Comparison of ENCODE assay signal across 8 cellular contexts in the genomic region with DNA sequence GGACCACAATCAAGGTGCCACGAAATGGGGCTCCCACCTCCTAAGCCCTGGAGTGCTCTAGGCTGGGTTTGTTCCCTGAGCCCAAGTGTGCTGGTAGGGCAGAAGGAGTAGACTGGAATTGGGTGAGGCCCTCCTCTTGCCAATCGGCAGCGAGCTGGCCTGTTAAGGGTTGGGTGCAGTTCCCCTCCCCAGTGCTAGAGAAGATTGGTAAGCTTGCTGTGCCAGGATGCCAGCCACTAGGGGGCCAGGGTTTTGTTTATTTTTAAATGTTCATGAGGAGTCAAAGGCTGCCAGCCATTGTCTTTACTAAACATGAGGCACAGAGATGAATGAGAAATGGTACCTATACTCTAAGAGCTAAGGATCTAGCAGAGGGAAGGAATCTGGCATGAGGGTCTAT.
DNase-seq lines count a peak whose midpoint lies in the region; ATAC-seq, FAIRE-seq and TF ChIP-seq lines count a peak whose summit lies in the region.

No MANE protein-coding gene starts in this region.

- no peak overlapping the region for H3K9ac ChIP-seq in GM12878 (ENCODE audit: control insufficient read depth, insufficient read depth, low read length)

- POLR2A ChIA-PET in GM12878 (lab: Charles Lee), result interaction anchor here (0.5 to 0.6 kb wide), 2 partner anchors 123 to 151 kb away, joined by 4 to 6 read pairs; no protein-coding TSS in a partner anchor

- no peak for TF ChIP-seq POLR2A in GM12878 (IDR thresholded peaks at IDR 0.05; ENCODE audit: low read depth, low read length)

- H3K27me3 ChIP-seq in GM12878 (replicated peaks in 1 of 2; ENCODE audit: control insufficient read depth in 2 of 2, insufficient read depth in 2 of 2, low read length in 1 of 2), result peaks cover 0 to 5% of the 10 kb centered on the region in 2 experiments; a peak in 3 of 4 replicates

- no peak overlapping the region for H3K4me2 ChIP-seq in GM12878 (ENCODE audit: control insufficient read depth, insufficient read depth)

- RAD21 ChIA-PET in GM12878 (lab: Charles Lee; ENCODE audit: unreplicated experiment), result interaction anchor here (0.9 to 1.2 kb wide), 3 partner anchors 90 to 93 kb away, joined by 3 to 7 read pairs (median 4); no protein-coding TSS in a partner anchor

- H3K36me3 ChIP-seq in GM12878 (ENCODE audit: control insufficient read depth in 2 of 2, insufficient read depth in 2 of 2, low read length in 1 of 2), result no peaks in the 10 kb centered on the region

- H3K4me1 ChIP-seq in GM12878 (ENCODE audit: control insufficient read depth, insufficient read depth, low read length), result no peaks in the 10 kb centered on the region

- no peaks in the 10 kb centered on the region for H3K9me3 ChIP-seq in GM12878 (replicated peaks; ENCODE audit: control insufficient read depth, insufficient read depth, low read length)

- TF ChIP-seq CTCF in D721Med (IDR thresholded peaks at IDR 0.05; ENCODE audit: insufficient read depth, missing control alignments) (peak; percentile 27), GM12878 (IDR thresholded peaks at IDR 0.05 in 2 of 3, conservative IDR thresholded peaks at IDR 0.05 in 1 of 3; ENCODE audit: control insufficient read depth in 2 of 3, extremely low read depth in 1 of 3, insufficient read depth in 1 of 3, low read depth in 3 of 3, low read length in 3 of 3) (peak in 2 of 3 experiments; percentile 2 to 40; a peak in 2 of 6 replicates)

- intact Hi-C loops in GM12878 (cut with micrococcal nuclease; ENCODE audit: unreplicated experiment), result loop anchor here (2.0 kb wide), 1 partner anchor 93 kb away; no protein-coding TSS in a partner anchor

- CTCF ChIA-PET in GM12878 (lab: Yijun Ruan, JAX), result interaction anchor here (1.0 to 5.8 kb wide), 4 partner anchors 48 to 128 kb away, joined by 3 to 44 read pairs (median 4); no protein-coding TSS in a partner anchor

- SMC1A ChIA-PET in GM12878 (lab: Charles Lee; ENCODE audit: uncharacterized antibody, unreplicated experiment), result interaction anchor here (1.1 to 4.1 kb wide), 2 partner anchors 15 to 92 kb away, joined by 4 to 24 read pairs; no protein-coding TSS in a partner anchor

- no peak for TF ChIP-seq EP300 in GM12878 (IDR thresholded peaks at IDR 0.05; ENCODE audit: borderline replicate concordance in 1 of 2, control insufficient read depth in 1 of 2, low read depth in 2 of 2, low read length in 2 of 2)

- H3K4me3 ChIP-seq in GM12878, result no peak overlapping the region

- in situ Hi-C loops in KBM-7 (cut with MboI; ENCODE audit: low pct_unique_long_range_greater_than_20kb, low sequenced_read_pairs), result no loop called here
- in situ Hi-C loops in GM12878 (cut with MboI), result no loop called here

- no peak for TF ChIP-seq RAD21 in GM12878 (IDR thresholded peaks at IDR 0.05; ENCODE audit: insufficient read depth, low read depth, low read length)

- H4K20me1 ChIP-seq in GM12878 (ENCODE audit: control insufficient read depth, insufficient read depth), result no peaks in the 10 kb centered on the region

- WGBS in GM12878 (ENCODE audit: insufficient coverage, insufficient replicate concordance, low lambda C conversion rate, missing lambda C conversion rate), result 56% methylated on average over 3 of the region's 3 CpGs

- no TSS peak for BruUV-seq in GM12878 (replicated peaks; lab: Mats Ljungman, UMichigan)

- no peaks in the 10 kb centered on the region for H3K79me2 ChIP-seq in GM12878 (ENCODE audit: control insufficient read depth, insufficient read depth, low read length)

- DNase-seq in D721Med (ENCODE audit: insufficient read length, low spot score) (no peak), KBM-7 (peak; percentile 26), GM12878 (ENCODE audit: low read depth, low spot score) (no peak), left kidney (ENCODE audit: low read depth, low spot score) (peak; percentile 42), NCI-H146 (lab: John Stamatoyannopoulos, UW) (no peak), DMS79 (lab: John Stamatoyannopoulos, UW) (no peak)
- no peak for DNase-seq in activated CD4-positive, CD25-positive, alpha-beta regulatory T cell (lab: John Stamatoyannopoulos, UW)

- ATAC-seq in GM12878 (peak; percentile 52), HG03045 (IDR thresholded peaks at IDR 0.05; ENCODE audit: unreplicated experiment) (no peak)

- FAIRE-seq in D721Med (lab: Jason Lieb, UNC) (no peak), GM12878 (lab: Jason Lieb, UNC) (no peak)

- H3K27ac ChIP-seq in GM12878 (ENCODE audit: control insufficient read depth, insufficient read depth), result no peak overlapping the region

- no peak overlapping the region for H2AFZ ChIP-seq in GM12878 (ENCODE audit: control insufficient read depth, low read depth, low read length)

TF ChIP-seq in GM12878, 131 proteins besides CTCF, POLR2A, EP300 and RAD21:
- TF ChIP-seq ZNF207 (IDR thresholded peaks at IDR 0.05; ENCODE audit: borderline replicate concordance), result no peak
- TF ChIP-seq EED (IDR thresholded peaks at IDR 0.05; ENCODE audit: low read depth), result no peak
- no peak for TF ChIP-seq WRNIP1 (IDR thresholded peaks at IDR 0.05; ENCODE audit: borderline replicate concordance, low read depth, low read length)
- TF ChIP-seq FOXM1 (IDR thresholded peaks at IDR 0.05; ENCODE audit: low read depth, low read length), result no peak
- no peak for TF ChIP-seq E2F4 (IDR thresholded peaks at IDR 0.05; ENCODE audit: low read depth, low read length)
- no peak for TF ChIP-seq IRF3 (IDR thresholded peaks at IDR 0.05)
- TF ChIP-seq ZBTB4 (CRISPR knock-in tag; IDR thresholded peaks at IDR 0.05), result no peak
- TF ChIP-seq, protein P1, sequence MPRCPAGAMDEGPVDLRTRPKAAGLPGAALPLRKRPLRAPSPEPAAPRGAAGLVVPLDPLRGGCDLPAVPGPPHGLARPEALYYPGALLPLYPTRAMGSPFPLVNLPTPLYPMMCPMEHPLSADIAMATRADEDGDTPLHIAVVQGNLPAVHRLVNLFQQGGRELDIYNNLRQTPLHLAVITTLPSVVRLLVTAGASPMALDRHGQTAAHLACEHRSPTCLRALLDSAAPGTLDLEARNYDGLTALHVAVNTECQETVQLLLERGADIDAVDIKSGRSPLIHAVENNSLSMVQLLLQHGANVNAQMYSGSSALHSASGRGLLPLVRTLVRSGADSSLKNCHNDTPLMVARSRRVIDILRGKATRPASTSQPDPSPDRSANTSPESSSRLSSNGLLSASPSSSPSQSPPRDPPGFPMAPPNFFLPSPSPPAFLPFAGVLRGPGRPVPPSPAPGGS (IDR thresholded peaks at IDR 0.05; ENCODE audit: borderline replicate concordance, insufficient read depth, low read depth, low read length, poor library complexity, severe bottlenecking), result no peak
- TF ChIP-seq FOS (IDR thresholded peaks at IDR 0.05; ENCODE audit: borderline replicate concordance, extremely low read depth, insufficient read length), result no peak
- no peak for TF ChIP-seq TBL1XR1 (IDR thresholded peaks at IDR 0.05; ENCODE audit: low read depth, low read length)
- TF ChIP-seq ATF3 (IDR thresholded peaks at IDR 0.05; ENCODE audit: borderline replicate concordance, extremely low read depth, low read depth, low read length), result no peak
- TF ChIP-seq ZNF622 (IDR thresholded peaks at IDR 0.05), result no peak
- TF ChIP-seq IKZF1 (conservative IDR thresholded peaks at IDR 0.05), result no peak

Comparison
In these comparisons a context has a peak if more than half of its experiments do, and no peak if none do; other contexts are left out.
1. DNase-seq: peak in KBM-7 (single experiment) and left kidney (single experiment); none in D721Med (single experiment), GM12878 (single experiment), activated CD4-positive, CD25-positive, alpha-beta regulatory T cell (0 of 4), NCI-H146 (single experiment) and DMS79 (single experiment).